In the genomic region with DNA sequence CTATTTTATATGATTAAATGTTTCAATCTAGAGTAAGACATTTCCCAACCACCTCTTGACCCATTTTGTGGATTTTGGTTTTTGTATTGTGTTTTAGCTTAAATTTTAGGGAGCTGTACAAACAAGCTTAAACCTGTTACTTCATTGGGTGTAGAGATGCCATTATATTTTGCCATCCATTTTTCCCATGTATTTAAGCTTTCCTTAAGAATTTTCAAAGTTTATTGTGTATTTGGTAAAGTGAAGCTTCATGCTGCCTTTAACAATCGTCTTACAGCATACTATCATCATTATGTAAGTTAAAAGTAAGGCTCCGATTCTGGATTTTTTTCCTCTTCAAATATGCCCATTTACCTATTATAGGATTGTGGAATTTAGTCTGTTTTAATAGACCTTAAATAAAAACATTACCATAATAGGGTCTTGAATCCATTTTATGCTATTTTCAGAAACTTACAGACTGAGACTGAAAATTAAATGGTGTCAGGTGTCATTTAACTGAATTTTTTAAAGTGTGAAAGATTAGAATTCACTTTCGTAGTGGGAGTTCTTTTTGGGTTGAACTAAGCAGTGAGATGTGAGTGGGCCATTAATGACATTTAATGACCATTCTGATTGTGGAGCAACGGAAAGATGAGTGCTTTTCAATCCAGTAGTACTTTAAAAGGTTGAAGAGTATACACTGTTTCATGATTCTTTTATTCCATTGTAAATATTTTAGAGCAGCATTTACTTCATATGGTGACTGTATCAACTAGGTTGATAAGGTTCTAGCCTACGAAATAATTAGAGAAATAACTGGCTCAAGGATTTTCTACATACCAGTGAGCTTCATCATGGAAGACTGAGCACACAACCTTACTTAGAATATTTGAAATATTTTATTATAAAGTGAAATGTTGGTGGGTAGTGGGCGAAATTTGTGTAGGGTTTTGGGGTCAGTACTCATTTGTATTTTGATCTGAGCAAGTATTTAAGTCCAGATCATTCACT, we compare ENCODE assay signal across 8 cellular contexts. TPM values are rescaled to one million over a fixed set of nuclear protein-coding genes. Genes with fewer than 3 reads are reported as not detected.
DNase-seq lines count a peak whose midpoint lies in the region; ATAC-seq and TF ChIP-seq lines count a peak whose summit lies in the region.

No MANE protein-coding gene starts in this region.

- H3K36me3 ChIP-seq in right atrium auricular region (no peaks in the 10 kb centered on the region), aorta (ENCODE audit: control insufficient read depth in 1 of 2, insufficient read depth in 2 of 2, low read length in 1 of 2) (no peaks in the 10 kb centered on the region)

- no peaks in the 10 kb centered on the region for H3K9me3 ChIP-seq in right atrium auricular region
- H3K9me3 ChIP-seq in aorta (ENCODE audit: control insufficient read depth, low read length), result no peaks in the 10 kb centered on the region

- ATAC-seq in Right ventricle myocardium inferior (no peak), aorta (ENCODE audit: low FRiP score) (no peak), HG02840 (IDR thresholded peaks at IDR 0.05; ENCODE audit: low FRiP score, unreplicated experiment) (no peak), GM21423 (IDR thresholded peaks at IDR 0.05; ENCODE audit: unreplicated experiment) (no peak)

- WGBS in aorta, 2 donors, result 2 to 3% methylated on average over 6 of the region's 6 CpGs

- no peaks in the 10 kb centered on the region for H3K27me3 ChIP-seq in right atrium auricular region
- no peaks in the 10 kb centered on the region for H3K27me3 ChIP-seq in aorta (ENCODE audit: control insufficient read depth in 1 of 2, insufficient read depth in 2 of 2, low read length in 1 of 2)

- H3K4me3 ChIP-seq in right atrium auricular region (peak overlapping the region; percentile 76 to 93), aorta (ENCODE audit: low read length in 2 of 2) (peak overlapping the region; percentile 86 to 91)

- no peak for TF ChIP-seq CTCF in right atrium auricular region (IDR thresholded peaks at IDR 0.05)

- peaks cover 0 to 52% of the 10 kb centered on the region in 2 donors for H3K4me1 ChIP-seq in right atrium auricular region
- H3K4me1 ChIP-seq in aorta (ENCODE audit: control insufficient read depth in 1 of 2, insufficient read depth in 2 of 2, low read length in 2 of 2), result no peaks in the 10 kb centered on the region

- H3K27ac ChIP-seq in right atrium auricular region (peak overlapping the region; percentile 100), aorta (ENCODE audit: low read depth in 1 of 2, low read length in 2 of 2) (no peak overlapping the region)

- intact Hi-C loops in Right ventricle myocardium inferior (cut with DNase I), result loop anchor here (5.0 kb wide), 1 partner anchor 41 kb away; no protein-coding TSS in a partner anchor
- intact Hi-C loops in aorta (cut with DNase I), result loop anchor here in 1 of 2 donors (5.0 to 10.0 kb wide), 3 partner anchors 34 to 72 kb away; no protein-coding TSS in a partner anchor

- DNase-seq in right atrium auricular region (ENCODE audit: low spot score) (no peak), Right ventricle myocardium inferior (ENCODE audit: missing footprints) (no peak), amniotic stem cell (lab: John Stamatoyannopoulos, UW) (peak; percentile 34), medulla oblongata (ENCODE audit: extremely low spot score) (peak; percentile 35), aorta (no peak), UCSD-AML1 (lab: John Stamatoyannopoulos, UW; ENCODE audit: unreplicated experiment) (no peak)

RNA-seq across cellular contexts. Expression of a gene that starts 2.4 kb away (rescaled TPM):
- total RNA-seq in right atrium auricular region, result 10 to 100 TPM; 51.4 to 81.3 TPM
- total RNA-seq in Right ventricle myocardium inferior, result 35.1 TPM
- total RNA-seq in aorta, result 100 to 1,000 TPM; 143 to 156 TPM
- 10 to 100 TPM; 16.5 to 25.4 TPM for polyA plus RNA-seq in aorta

Comparison
In these comparisons a context has a peak if more than half of its experiments do, and no peak if none do; other contexts are left out.
1. DNase-seq: peak in amniotic stem cell (single experiment) and medulla oblongata (single experiment); none in right atrium auricular region (single experiment), Right ventricle myocardium inferior (single experiment), aorta (0 of 2) and UCSD-AML1 (single experiment).
2. H3K27ac ChIP-seq: peak in right atrium auricular region (2 of 2); none in aorta (0 of 2).